In genomic region chr18:78364123-78364522, GRCh38 we compare ENCODE assay signal across 25 cellular contexts.
"Had no signal": no experiment of that assay in that cellular context is flagged by ENCODE, and none has a peak within 500 bp of the region (broad histone marks: within the 10 kb centered on the region; RNA-seq: fewer than 3 reads in every experiment).

No MANE protein-coding gene starts in this region.

- H3K27ac ChIP-seq: neural progenitor cell, neutrophil, ovary, pancreas, parathyroid adenoma, prostate gland, psoas muscle, right atrium auricular region, right lobe of liver, sigmoid colon, skin epidermis, spleen had no signal

- DNase-seq: naive thymus-derived CD8-positive, alpha-beta T cell; natural killer cell; nephron progenitor cell; nucleus accumbens; occipital lobe; ovary; psoas muscle; retina; right cardiac atrium; right lobe of liver; sigmoid colon; small intestine; spleen; stimulated activated CD4-positive, alpha-beta T cell treated with anti-CD3 and anti-CD28 coated beads, Interleukin-12 subunit alpha, Interleukin-12 subunit beta, amount 100 ng/mL, for 4 hours; stimulated activated CD4-positive, alpha-beta T cell treated with anti-CD3 and anti-CD28 coated beads, Interleukin-15, amount 100 ng/mL, for 24 hours; stimulated activated CD4-positive, alpha-beta T cell treated with anti-CD3 and anti-CD28 coated beads, Interleukin-1b, Interleukin-23, amount 100 ng/mL, for 48 hours; stimulated activated CD4-positive, alpha-beta T cell treated with anti-CD3 and anti-CD28 coated beads, Interleukin-2, amount 100 ng/mL, for 24 hours had no signal

- H3K27me3 ChIP-seq: neural progenitor cell, neutrophil, ovary, right atrium auricular region, right lobe of liver, sigmoid colon, spleen had no signal

- H3K9ac ChIP-seq: neural progenitor cell, parathyroid adenoma had no signal

- H3K36me3 ChIP-seq: neural progenitor cell, neutrophil, ovary, pancreas, prostate gland, right atrium auricular region, right lobe of liver, sigmoid colon, spleen had no signal

- H3K4me2 ChIP-seq: neural progenitor cell, smooth muscle cell had no signal

- H2AFZ ChIP-seq: neural progenitor cell, parathyroid adenoma had no signal

- H3K9me3 ChIP-seq: neutrophil, ovary, pancreas, prostate gland, psoas muscle, right lobe of liver, sigmoid colon had no signal

- H3K79me2 ChIP-seq: parathyroid adenoma had no signal

- H3K4me3 ChIP-seq: neural progenitor cell, ovary, pancreas, prostate gland, psoas muscle, right atrium auricular region, right lobe of liver, sigmoid colon, skin epidermis, smooth muscle cell, spleen had no signal
